Comparison of ENCODE assay signal across 9 cellular contexts in genomic region chr6:44247338-44248302, GRCh38. TPM values are rescaled to one million over a fixed set of nuclear protein-coding genes. Genes with fewer than 3 reads are reported as not detected.
DNase-seq lines count a peak whose midpoint lies in the region; ATAC-seq, FAIRE-seq and TF ChIP-seq lines count a peak whose summit lies in the region.
"Had no signal": no experiment of that assay in that cellular context is flagged by ENCODE, and none has a peak within 500 bp of the region (broad histone marks: within the 10 kb centered on the region; RNA-seq: fewer than 3 reads in every experiment).

No MANE protein-coding gene starts in this region.

- no peaks in the 10 kb centered on the region for H3K9me3 Mint-ChIP-seq in CD8-positive, alpha-beta T cell
- H3K9me3 Mint-ChIP-seq in WTC11, result no peaks in the 10 kb centered on the region

- peaks cover 61% of the 10 kb centered on the region for H3K36me3 Mint-ChIP-seq in CD8-positive, alpha-beta T cell
- peaks cover 56% of the 10 kb centered on the region for H3K36me3 Mint-ChIP-seq in WTC11

- no peak overlapping the region for H2AFZ ChIP-seq in mammary epithelial cell (ENCODE audit: low read depth, low read length)
- H2AFZ ChIP-seq in keratinocyte (ENCODE audit: control insufficient read depth, low read length), result no peak overlapping the region

- no TSS peak for BruUV-seq in mammary epithelial cell (replicated peaks; lab: Mats Ljungman, UMichigan)

- no peak for TF ChIP-seq CTCF in CD8-positive, alpha-beta T cell (IDR thresholded peaks at IDR 0.05)
- TF ChIP-seq CTCF in WTC11 (IDR thresholded peaks at IDR 0.05) (no peak), mammary epithelial cell (conservative IDR thresholded peaks at IDR 0.05 in 1 of 2, IDR thresholded peaks at IDR 0.05 in 1 of 2; ENCODE audit: extremely low read depth in 1 of 2, insufficient read depth in 1 of 2, low read depth in 1 of 2, low read length in 2 of 2) (no peak), keratinocyte (optimal IDR thresholded peaks at IDR 0.05 in 1 of 3, IDR thresholded peaks at IDR 0.05 in 1 of 3, conservative IDR thresholded peaks at IDR 0.05 in 1 of 3; ENCODE audit: extremely low read depth in 1 of 3, insufficient read depth in 2 of 3, low read length in 3 of 3) (no peak)

- under 1% methylated on average over 25 of the region's 52 CpGs for WGBS in mammary epithelial cell (ENCODE audit: low coverage, missing lambda C conversion rate)

- H3K4me3 ChIP-seq in CD8-positive, alpha-beta T cell (ENCODE audit: low read depth, low read length), result peak overlapping the region; percentile 96
- peak overlapping the region; percentile 75 to 89 (median 81) for H3K4me3 ChIP-seq in mammary epithelial cell (replicated peaks in 1 of 3; ENCODE audit: insufficient read depth in 1 of 3, low read depth in 2 of 3, low read length in 3 of 3)
- H3K4me3 ChIP-seq in keratinocyte (ENCODE audit: control insufficient read depth in 2 of 3, extremely low read depth in 1 of 3, insufficient read depth in 2 of 3, low read depth in 1 of 3, low read length in 3 of 3), result peak overlapping the region; percentile 97 to 100 (median 99)

- CTCF ChIA-PET in CD8-positive, alpha-beta T cell (lab: Charles Lee), result interaction anchor here (0.8 to 7.9 kb wide), 8 partner anchors 8 to 65 kb away, joined by 3 to 67 read pairs (median 4); partner anchors contain the start of genes AARS2 and SLC35B2
- CTCF ChIA-PET in WTC11 (lab: Charles Lee), result interaction anchor here (1.0 to 7.2 kb wide), 9 partner anchors 8 to 388 kb away, joined by 3 to 80 read pairs (median 4); partner anchors contain the start of genes AARS2 and SLC35B2
- CTCF ChIA-PET in mammary epithelial cell (lab: Charles Lee; ENCODE audit: low non-redundant PET), result interaction anchor here (0.9 kb wide), 1 partner anchor 131 kb away, joined by 3 read pairs; no protein-coding TSS in a partner anchor

- peak; percentile 70 to 92 (median 89) for DNase-seq in CD8-positive, alpha-beta T cell
- DNase-seq in LHCN-M2 (ENCODE audit: low read depth) (peak; percentile 62), WTC11 (ENCODE audit: low spot score) (peak; percentile 41), mammary epithelial cell (peak; percentile 62), keratinocyte (ENCODE audit: low read depth, low spot score) (no peak), NCI-H1694 treated with DMSO at 0.1 percent for 48 hours (lab: John Stamatoyannopoulos, UW) (no peak)
- peak; percentile 86 for DNase-seq in stimulated activated CD4-positive, alpha-beta T cell treated with anti-CD3 and anti-CD28 coated beads, Interleukin-12 subunit alpha, Interleukin-12 subunit beta, amount 100 ng/mL, for 4 hours

- POLR2A ChIA-PET in CD8-positive, alpha-beta T cell (lab: Charles Lee), result interaction anchor here (0.8 to 5.6 kb wide), 22 partner anchors 9 to 770 kb away, joined by 3 to 114 read pairs (median 4); partner anchors contain the start of genes AARS2, CDC5L, GTPBP2 and MRPL14
- POLR2A ChIA-PET in WTC11 (lab: Charles Lee), result interaction anchor here (1.1 to 4.9 kb wide), 14 partner anchors 8 to 618 kb away, joined by 3 to 83 read pairs (median 8); partner anchors contain the start of genes AARS2, MYMX, SLC29A1 and SLC35B2

- H3K4me3 Mint-ChIP-seq in CD8-positive, alpha-beta T cell, result peak overlapping the region; percentile 99
- peak overlapping the region; percentile 99 for H3K4me3 Mint-ChIP-seq in WTC11

- dilution Hi-C loops in mammary epithelial cell (cut with HindIII; ENCODE audit: low sequenced_read_pairs) (no loop called here), keratinocyte (cut with MboI; ENCODE audit: extremely low pct_ligation_motif_present, low sequenced_read_pairs) (no loop called here)

- peaks cover 5% of the 10 kb centered on the region for H3K9me1 ChIP-seq in keratinocyte (ENCODE audit: control insufficient read depth, extremely low read depth, insufficient read depth, low read length)

- no peaks in the 10 kb centered on the region for H3K9me3 ChIP-seq in CD8-positive, alpha-beta T cell (ENCODE audit: low read length)
- H3K9me3 ChIP-seq in mammary epithelial cell (replicated peaks; ENCODE audit: insufficient read depth, low read length) (no peaks in the 10 kb centered on the region), keratinocyte (ENCODE audit: control insufficient read depth, low read depth, low read length) (no peaks in the 10 kb centered on the region)

- H3K4me2 ChIP-seq in mammary epithelial cell (ENCODE audit: insufficient read depth, low read depth, low read length) (peak overlapping the region; percentile 88), keratinocyte (ENCODE audit: control insufficient read depth, extremely low read depth, insufficient read depth, low read depth, low read length) (peak overlapping the region; percentile 96)

- H3K9ac ChIP-seq in mammary epithelial cell (ENCODE audit: insufficient read depth, low read length) (peak overlapping the region; percentile 100), keratinocyte (ENCODE audit: control insufficient read depth, extremely low read depth, insufficient read depth, low read length) (peak overlapping the region; percentile 100)

- in situ Hi-C loops in mammary epithelial cell (cut with MboI; ENCODE audit: low sequenced_read_pairs in 2 of 2), result loop anchor here in 1 of 2 donors (25.0 kb wide), 1 partner anchor 160 kb away; no protein-coding TSS in a partner anchor

- H3K36me3 ChIP-seq in CD8-positive, alpha-beta T cell (ENCODE audit: insufficient read depth, low read length), result peaks cover 36% of the 10 kb centered on the region
- H3K36me3 ChIP-seq in mammary epithelial cell (ENCODE audit: insufficient read depth, low read length), result peaks cover 42% of the 10 kb centered on the region
- peaks cover 31 to 38% of the 10 kb centered on the region in 2 experiments for H3K36me3 ChIP-seq in keratinocyte (ENCODE audit: control insufficient read depth in 2 of 2, extremely low read depth in 1 of 2, insufficient read depth in 2 of 2, low read length in 2 of 2)

- no peaks in the 10 kb centered on the region for H3K27me3 ChIP-seq in CD8-positive, alpha-beta T cell (ENCODE audit: insufficient read depth, low read length)
- no peaks in the 10 kb centered on the region for H3K27me3 ChIP-seq in mammary epithelial cell (ENCODE audit: insufficient read depth, low read length)
- no peaks in the 10 kb centered on the region for H3K27me3 ChIP-seq in keratinocyte (ENCODE audit: control insufficient read depth, extremely low read depth, insufficient read depth, low read length)

- H4K20me1 ChIP-seq in mammary epithelial cell (ENCODE audit: insufficient read depth, low read length) (peaks cover 22% of the 10 kb centered on the region), keratinocyte (ENCODE audit: control insufficient read depth, extremely low read depth, insufficient read depth, low read length) (peaks cover 47% of the 10 kb centered on the region)

- H3K27me3 Mint-ChIP-seq in CD8-positive, alpha-beta T cell (ENCODE audit: low read depth), result no peaks in the 10 kb centered on the region
- H3K27me3 Mint-ChIP-seq in WTC11 (ENCODE audit: low read depth), result peaks cover 4% of the 10 kb centered on the region; the same call in 1 of the 2 replicates

- H3K27ac Mint-ChIP-seq in CD8-positive, alpha-beta T cell, result peak overlapping the region; percentile 98
- H3K27ac Mint-ChIP-seq in WTC11, result peak overlapping the region; percentile 99

- H3K79me2 ChIP-seq in mammary epithelial cell (ENCODE audit: insufficient read depth, low read length), result peaks cover 61% of the 10 kb centered on the region
- peaks cover 52% of the 10 kb centered on the region for H3K79me2 ChIP-seq in keratinocyte (ENCODE audit: control insufficient read depth, insufficient read depth, low read length)

- peak; percentile 54 for ATAC-seq in CD8-positive, alpha-beta T cell
- ATAC-seq in GM21526 (IDR thresholded peaks at IDR 0.05; ENCODE audit: low FRiP score, unreplicated experiment), result peak; percentile 16
- no peak for ATAC-seq in WTC11

- peaks cover 26% of the 10 kb centered on the region for H3K4me1 ChIP-seq in CD8-positive, alpha-beta T cell (ENCODE audit: insufficient read depth, low read length)
- H3K4me1 ChIP-seq in mammary epithelial cell (ENCODE audit: insufficient read depth, low read length) (peaks cover 41% of the 10 kb centered on the region), keratinocyte (ENCODE audit: control insufficient read depth, extremely low read depth, insufficient read depth, low read length) (peaks cover 19% of the 10 kb centered on the region)

- H3K4me1 Mint-ChIP-seq in CD8-positive, alpha-beta T cell (ENCODE audit: low read depth), result peaks cover 55% of the 10 kb centered on the region
- H3K4me1 Mint-ChIP-seq in WTC11, result peaks cover 39% of the 10 kb centered on the region

- FAIRE-seq in keratinocyte (lab: Jason Lieb, UNC), result no peak
- FAIRE-seq: TTC549 had no signal

- peak overlapping the region; percentile 96 for H3K27ac ChIP-seq in CD8-positive, alpha-beta T cell (ENCODE audit: low read depth, low read length)
- peak overlapping the region; percentile 93 for H3K27ac ChIP-seq in mammary epithelial cell (ENCODE audit: insufficient read depth, low read depth, low read length)
- H3K27ac ChIP-seq in keratinocyte (ENCODE audit: control insufficient read depth, insufficient read depth, low read length), result peak overlapping the region; percentile 93

- intact Hi-C loops in CD8-positive, alpha-beta T cell (cut with DNase I, micrococcal nuclease), result loop anchor here (1.0 to 10.0 kb wide), 7 partner anchors 10 to 1193 kb away; partner anchors contain the start of genes MRPL14 (in 2 of the 2), NFKBIE (in 2 of the 2), SLC35B2 (in 2 of the 2) and TMEM63B (in 2 of the 2)
- intact Hi-C loops in mammary epithelial cell (cut with micrococcal nuclease), result loop anchor here (1.0 kb wide), 2 partner anchors 9 to 10 kb away; no protein-coding TSS in a partner anchor

RNA-seq across cellular contexts. Expression of gene HSP90AB1, which starts 0.7 kb away (rescaled TPM):
- 100 to 1,000 TPM; 561 to 585 TPM for total RNA-seq in CD8-positive, alpha-beta T cell
- total RNA-seq in LHCN-M2 (2014; rRNA removed) (1,077 and 1,155 TPM in 2 replicates), WTC11 (2021) (2,159 to 2,172 TPM (median 2,171 TPM) in 3 replicates), mammary epithelial cell (100 to 1,000 TPM; 872 to 986 TPM)
- 622 TPM for polyA plus RNA-seq in LHCN-M2 (2012)
- polyA plus RNA-seq in mammary epithelial cell (1,054 TPM), keratinocyte (653 to 1,215 TPM (median 1,089 TPM) in 3 replicates)
- polyA minus RNA-seq in mammary epithelial cell (1,190 TPM), keratinocyte (444 to 942 TPM (median 851 TPM) in 3 replicates)
- 852 TPM for polyA plus RNA-seq in keratinocyte (2011; ENCODE audit: low read depth)
- polyA plus RNA-seq in keratinocyte (2011; cell fraction: cytosol; rRNA removed), result 773 and 930 TPM in 2 replicates
- 1,009 and 1,163 TPM in 2 replicates for polyA plus RNA-seq in keratinocyte (2011; cell fraction: nucleus; rRNA removed)
- 801 and 914 TPM in 2 replicates for polyA plus RNA-seq in keratinocyte (2012; ENCODE audit: low replicate concordance)
- polyA minus RNA-seq in keratinocyte (2011; cell fraction: cytosol; rRNA and poly(A)+ RNA removed), result 482 TPM
- polyA minus RNA-seq in keratinocyte (2011; cell fraction: nucleus; rRNA and poly(A)+ RNA removed), result 369 and 581 TPM in 2 replicates

RNA-seq across cellular contexts. Expression of gene SLC35B2, which starts 9.7 kb away (rescaled TPM):
- total RNA-seq in CD8-positive, alpha-beta T cell, result 1 to 10 TPM; 6.3 to 6.4 TPM
- total RNA-seq in LHCN-M2 (2014; rRNA removed) (111 and 117 TPM in 2 replicates), WTC11 (2021) (28.9 to 36.7 TPM (median 30.8 TPM) in 3 replicates), mammary epithelial cell (10 to 100 TPM; 72.6 to 76.3 TPM)
- polyA plus RNA-seq in LHCN-M2 (2012), result 90.7 TPM
- polyA plus RNA-seq in mammary epithelial cell (134 TPM), keratinocyte (69.9 to 118 TPM (median 103 TPM) in 3 replicates)
- polyA minus RNA-seq in mammary epithelial cell (104 TPM), keratinocyte (66.7 to 107 TPM (median 100 TPM) in 3 replicates)
- 11.2 TPM for polyA plus RNA-seq in keratinocyte (2011; ENCODE audit: low read depth)
- 59.9 and 66.5 TPM in 2 replicates for polyA plus RNA-seq in keratinocyte (2011; cell fraction: cytosol; rRNA removed)
- polyA plus RNA-seq in keratinocyte (2011; cell fraction: nucleus; rRNA removed), result 122 and 149 TPM in 2 replicates
- polyA plus RNA-seq in keratinocyte (2012; ENCODE audit: low replicate concordance), result 43.9 and 70.5 TPM in 2 replicates
- 81.3 TPM for polyA minus RNA-seq in keratinocyte (2011; cell fraction: cytosol; rRNA and poly(A)+ RNA removed)
- 64.0 and 74.9 TPM in 2 replicates for polyA minus RNA-seq in keratinocyte (2011; cell fraction: nucleus; rRNA and poly(A)+ RNA removed)

RNA-seq across cellular contexts. Expression of gene NFKBIE, which starts 17.7 kb away (rescaled TPM):
- 10 to 100 TPM; 44.5 to 45.8 TPM for total RNA-seq in CD8-positive, alpha-beta T cell
- total RNA-seq in LHCN-M2 (2014; rRNA removed), result 8.6 and 11.5 TPM in 2 replicates
- polyA plus RNA-seq in LHCN-M2 (2012), result 5.1 TPM
- total RNA-seq in WTC11 (2021), result 8.3 to 10.4 TPM (median 10.3 TPM) in 3 replicates
- 10 to 100 TPM in 1 of 2 donors, 1 to 10 TPM in 1; 4.7 to 10.4 TPM for total RNA-seq in mammary epithelial cell
- 6.6 TPM for polyA plus RNA-seq in mammary epithelial cell
- polyA minus RNA-seq in mammary epithelial cell, result 2.8 TPM
- polyA plus RNA-seq in keratinocyte, result 5.7 to 7.3 TPM (median 6.5 TPM) in 3 replicates
- 35.8 TPM for polyA plus RNA-seq in keratinocyte (2011; ENCODE audit: low read depth)
- polyA plus RNA-seq in keratinocyte (2011; cell fraction: cytosol; rRNA removed), result 7.2 and 8.8 TPM in 2 replicates
- polyA plus RNA-seq in keratinocyte (2011; cell fraction: nucleus; rRNA removed), result 9.3 and 9.9 TPM in 2 replicates
- polyA plus RNA-seq in keratinocyte (2012; ENCODE audit: low replicate concordance), result 8.9 and 12.1 TPM in 2 replicates
- 4.1 to 5.6 TPM (median 5.1 TPM) in 3 replicates for polyA minus RNA-seq in keratinocyte
- 12.7 TPM for polyA minus RNA-seq in keratinocyte (2011; cell fraction: cytosol; rRNA and poly(A)+ RNA removed)
- polyA minus RNA-seq in keratinocyte (2011; cell fraction: nucleus; rRNA and poly(A)+ RNA removed), result 3.7 and 5.3 TPM in 2 replicates

RNA-seq across cellular contexts. Expression of gene TMEM151B, which starts 22.6 kb away (rescaled TPM):
- total RNA-seq in CD8-positive, alpha-beta T cell, result not detected
- not detected in 2 replicates for total RNA-seq in LHCN-M2 (2014; rRNA removed)
- polyA plus RNA-seq in LHCN-M2 (2012), result 0.11 TPM
- 5.5 to 5.6 TPM (median 5.5 TPM) in 3 replicates for total RNA-seq in WTC11 (2021)
- total RNA-seq in mammary epithelial cell, result not detected
- polyA plus RNA-seq in mammary epithelial cell, result 0.01 TPM
- not detected for polyA minus RNA-seq in mammary epithelial cell
- polyA plus RNA-seq in keratinocyte, result not detected in 3 replicates
- not detected for polyA plus RNA-seq in keratinocyte (2011; ENCODE audit: low read depth)
- not detected in 2 replicates for polyA plus RNA-seq in keratinocyte (2011; cell fraction: cytosol; rRNA removed)
- polyA plus RNA-seq in keratinocyte (2011; cell fraction: nucleus; rRNA removed), result not detected in 2 replicates
- polyA plus RNA-seq in keratinocyte (2012; ENCODE audit: low replicate concordance), result 0.25 TPM in 1 of 2 replicates, not detected in the other
- not detected in 3 replicates for polyA minus RNA-seq in keratinocyte
- not detected for polyA minus RNA-seq in keratinocyte (2011; cell fraction: cytosol; rRNA and poly(A)+ RNA removed)
- polyA minus RNA-seq in keratinocyte (2011; cell fraction: nucleus; rRNA and poly(A)+ RNA removed), result not detected in 2 replicates

RNA-seq across cellular contexts. Expression of gene SLC29A1, which starts 24.2 kb away (rescaled TPM):
- 1 to 10 TPM in 1 of 2 experiments, under 1 TPM in 1; 0.79 to 1.2 TPM for total RNA-seq in CD8-positive, alpha-beta T cell
- total RNA-seq in LHCN-M2 (2014; rRNA removed) (58.5 and 77.7 TPM in 2 replicates), WTC11 (2021) (131 to 139 TPM (median 132 TPM) in 3 replicates), mammary epithelial cell (10 to 100 TPM; 45.7 to 55.5 TPM)
- polyA plus RNA-seq in LHCN-M2 (2012), result 53.2 TPM
- polyA plus RNA-seq in mammary epithelial cell (156 TPM), keratinocyte (51.0 to 69.8 TPM (median 55.3 TPM) in 3 replicates)
- polyA minus RNA-seq in mammary epithelial cell (157 TPM), keratinocyte (78.3 to 107 TPM (median 93.2 TPM) in 3 replicates)
- polyA plus RNA-seq in keratinocyte (2011; ENCODE audit: low read depth), result 5.1 TPM
- 29.3 and 31.8 TPM in 2 replicates for polyA plus RNA-seq in keratinocyte (2011; cell fraction: cytosol; rRNA removed)
- polyA plus RNA-seq in keratinocyte (2011; cell fraction: nucleus; rRNA removed), result 81.3 and 83.5 TPM in 2 replicates
- polyA plus RNA-seq in keratinocyte (2012; ENCODE audit: low replicate concordance), result 21.2 and 44.8 TPM in 2 replicates
- 54.3 TPM for polyA minus RNA-seq in keratinocyte (2011; cell fraction: cytosol; rRNA and poly(A)+ RNA removed)
- 31.4 and 37.5 TPM in 2 replicates for polyA minus RNA-seq in keratinocyte (2011; cell fraction: nucleus; rRNA and poly(A)+ RNA removed)

Comparison
In these comparisons a context has a peak if more than half of its experiments do, and no peak if none do; other contexts are left out.
1. DNase-seq: peak in CD8-positive, alpha-beta T cell (7 of 7), LHCN-M2 (single experiment), WTC11 (single experiment), mammary epithelial cell (single experiment) and stimulated activated CD4-positive, alpha-beta T cell treated with anti-CD3 and anti-CD28 coated beads, Interleukin-12 subunit alpha, Interleukin-12 subunit beta, amount 100 ng/mL, for 4 hours (single experiment); none in keratinocyte (single experiment) and NCI-H1694 treated with DMSO at 0.1 percent for 48 hours (single experiment).
2. Peak in every context shown above with its lines, with median percentiles within 50 percentile points of each other: H3K27ac ChIP-seq and H3K4me3 ChIP-seq.